Comparison of ENCODE assay signal across 18 cellular contexts in genomic region chr13:99119686-99120085, GRCh38.
A peak's percentile ranks its signal among the peaks of the same experiment; 100 is the strongest.
DNase-seq lines count a peak whose midpoint lies in the region; ATAC-seq and TF ChIP-seq lines count a peak whose summit lies in the region.
"Had no signal": no experiment of that assay in that cellular context is flagged by ENCODE, and none has a peak within 500 bp of the region (broad histone marks: within the 10 kb centered on the region; RNA-seq: fewer than 3 reads in every experiment).

No MANE protein-coding gene starts in this region.

- no peaks in the 10 kb centered on the region for H3K9me3 ChIP-seq in mucosa of descending colon
- H3K9me3 ChIP-seq: body of pancreas, Caco-2, gastroesophageal sphincter, thoracic aorta had no signal

- TF ChIP-seq CTCF in activated CD8-positive, alpha-beta T cell treated with anti-CD3 and anti-CD28 coated beads for 36 hours (IDR thresholded peaks at IDR 0.05) = no peak
- TF ChIP-seq CTCF in mucosa of descending colon (IDR thresholded peaks at IDR 0.05) = no peak

- peak overlapping the region; percentile 59 for H3K27ac Mint-ChIP-seq in activated CD8-positive, alpha-beta T cell treated with anti-CD3 and anti-CD28 coated beads for 36 hours
- H3K27ac Mint-ChIP-seq in activated CD8-positive, alpha-beta T cell treated with anti-CD3 and anti-CD28 coated beads, Interleukin-2, amount 10 ng/mL, durations not matched to agents 7 days and 5 days = no peak overlapping the region

- ATAC-seq in activated CD8-positive, alpha-beta T cell treated with anti-CD3 and anti-CD28 coated beads for 36 hours = peak; percentile 81
- no peak for ATAC-seq in activated CD8-positive, alpha-beta T cell treated with anti-CD3 and anti-CD28 coated beads, Interleukin-2, amount 10 ng/mL, durations not matched to agents 7 days and 5 days
- ATAC-seq in mucosa of descending colon (peak; percentile 71), HG03432 (IDR thresholded peaks at IDR 0.05; ENCODE audit: unreplicated experiment) (no peak), left ventricle myocardium superior (no peak)
- ATAC-seq: body of pancreas, gastroesophageal sphincter had no signal

- CTCF ChIA-PET in activated CD8-positive, alpha-beta T cell treated with anti-CD3 and anti-CD28 coated beads for 36 hours (lab: Charles Lee) = interaction anchor here (1.1 kb wide), 1 partner anchor 146 kb away, joined by 3 read pairs; no protein-coding TSS in a partner anchor
- CTCF ChIA-PET in activated CD8-positive, alpha-beta T cell treated with anti-CD3 and anti-CD28 coated beads, Interleukin-2, amount 10 ng/mL, durations not matched to agents 7 days and 5 days (lab: Charles Lee) = interaction anchor here (1.0 to 1.5 kb wide), 2 partner anchors 91 to 317 kb away, joined by 3 to 4 read pairs; no protein-coding TSS in a partner anchor

- H3K4me1 ChIP-seq in mucosa of descending colon (ENCODE audit: low read depth) = no peaks in the 10 kb centered on the region
- H3K4me1 ChIP-seq: body of pancreas, Caco-2 had no signal

- DNase-seq in activated CD8-positive, alpha-beta T cell treated with anti-CD3 and anti-CD28 coated beads for 36 hours = peak; percentile 53
- no peak for DNase-seq in activated CD8-positive, alpha-beta T cell treated with anti-CD3 and anti-CD28 coated beads, Interleukin-2, amount 10 ng/mL, durations not matched to agents 7 days and 5 days
- peak; percentile 43 to 53 for DNase-seq in activated CD4-positive, alpha-beta T cell treated with anti-CD3 and anti-CD28 coated beads, Interleukin-2, amount 50 U/mL, for 48 hours
- DNase-seq in mucosa of descending colon (no peak), activated gamma-delta T cell (lab: John Stamatoyannopoulos, UW) (no peak), left ventricle myocardium superior (no peak)
- DNase-seq in stimulated activated CD8-positive, alpha-beta memory T cell treated with anti-CD3 and anti-CD28 coated beads, Interleukin-7, amount 100 ng/mL, for 24 hours (ENCODE audit: low read depth) = peak; percentile 4
- DNase-seq: activated CD8-positive, alpha-beta memory T cell treated with anti-CD3 and anti-CD28 coated beads, Interleukin-2, amount 50 U/mL, for 48 hours; body of pancreas; Caco-2; effector CD8-positive, alpha-beta T cell; H7; NCI-H187 treated with DMSO at 0.1 percent for 48 hours; NCI-H69; posterior cingulate gyrus had no signal

- H3K36me3 Mint-ChIP-seq in activated CD8-positive, alpha-beta T cell treated with anti-CD3 and anti-CD28 coated beads for 36 hours (ENCODE audit: low read depth) = peaks cover 5% of the 10 kb centered on the region
- no peaks in the 10 kb centered on the region for H3K36me3 Mint-ChIP-seq in activated CD8-positive, alpha-beta T cell treated with anti-CD3 and anti-CD28 coated beads, Interleukin-2, amount 10 ng/mL, durations not matched to agents 7 days and 5 days (ENCODE audit: low read depth)

- intact Hi-C loops in activated CD8-positive, alpha-beta T cell treated with anti-CD3 and anti-CD28 coated beads for 36 hours (cut with micrococcal nuclease) = no loop called here
- intact Hi-C loops in mucosa of descending colon (cut with DNase I, micrococcal nuclease) = no loop called here
- intact Hi-C loops in left ventricle myocardium superior (cut with micrococcal nuclease) = no loop called here

- no peak overlapping the region for H3K4me3 ChIP-seq in mucosa of descending colon
- H3K4me3 ChIP-seq: body of pancreas, gastroesophageal sphincter, thoracic aorta had no signal

- no peaks in the 10 kb centered on the region for H3K36me3 ChIP-seq in mucosa of descending colon (ENCODE audit: low read depth)
- H3K36me3 ChIP-seq: gastroesophageal sphincter, thoracic aorta had no signal

- peaks cover 35% of the 10 kb centered on the region for H3K4me1 Mint-ChIP-seq in activated CD8-positive, alpha-beta T cell treated with anti-CD3 and anti-CD28 coated beads for 36 hours (ENCODE audit: low read depth)
- H3K4me1 Mint-ChIP-seq in activated CD8-positive, alpha-beta T cell treated with anti-CD3 and anti-CD28 coated beads, Interleukin-2, amount 10 ng/mL, durations not matched to agents 7 days and 5 days (ENCODE audit: low read depth) = peaks cover 19% of the 10 kb centered on the region

- POLR2A ChIA-PET in activated CD8-positive, alpha-beta T cell treated with anti-CD3 and anti-CD28 coated beads for 36 hours (lab: Charles Lee) = interaction anchor here (0.6 to 1.2 kb wide), 2 partner anchors 14 to 437 kb away, joined by 3 to 4 read pairs; no protein-coding TSS in a partner anchor
- POLR2A ChIA-PET in activated CD8-positive, alpha-beta T cell treated with anti-CD3 and anti-CD28 coated beads, Interleukin-2, amount 10 ng/mL, durations not matched to agents 7 days and 5 days (lab: Charles Lee) = no interaction called here

- no peak overlapping the region for H3K4me3 Mint-ChIP-seq in activated CD8-positive, alpha-beta T cell treated with anti-CD3 and anti-CD28 coated beads for 36 hours
- H3K4me3 Mint-ChIP-seq in activated CD8-positive, alpha-beta T cell treated with anti-CD3 and anti-CD28 coated beads, Interleukin-2, amount 10 ng/mL, durations not matched to agents 7 days and 5 days = no peak overlapping the region

- peaks cover 5% of the 10 kb centered on the region for H3K9me3 Mint-ChIP-seq in activated CD8-positive, alpha-beta T cell treated with anti-CD3 and anti-CD28 coated beads for 36 hours
- peaks cover 6% of the 10 kb centered on the region for H3K9me3 Mint-ChIP-seq in activated CD8-positive, alpha-beta T cell treated with anti-CD3 and anti-CD28 coated beads, Interleukin-2, amount 10 ng/mL, durations not matched to agents 7 days and 5 days (ENCODE audit: insufficient read depth)

- H3K27me3 Mint-ChIP-seq in activated CD8-positive, alpha-beta T cell treated with anti-CD3 and anti-CD28 coated beads for 36 hours = peaks cover 2% of the 10 kb centered on the region
- H3K27me3 Mint-ChIP-seq in activated CD8-positive, alpha-beta T cell treated with anti-CD3 and anti-CD28 coated beads, Interleukin-2, amount 10 ng/mL, durations not matched to agents 7 days and 5 days (ENCODE audit: low read depth) = no peaks in the 10 kb centered on the region

Comparison
In these comparisons a context has a peak if more than half of its experiments do, and no peak if none do; other contexts are left out.
1. ATAC-seq: peak in activated CD8-positive, alpha-beta T cell treated with anti-CD3 and anti-CD28 coated beads for 36 hours (single experiment) and mucosa of descending colon (single experiment); none in activated CD8-positive, alpha-beta T cell treated with anti-CD3 and anti-CD28 coated beads, Interleukin-2, amount 10 ng/mL, durations not matched to agents 7 days and 5 days (single experiment), HG03432 (single experiment) and left ventricle myocardium superior (single experiment).
2. DNase-seq: peak in activated CD8-positive, alpha-beta T cell treated with anti-CD3 and anti-CD28 coated beads for 36 hours (single experiment), activated CD4-positive, alpha-beta T cell treated with anti-CD3 and anti-CD28 coated beads, Interleukin-2, amount 50 U/mL, for 48 hours (2 of 2) and stimulated activated CD8-positive, alpha-beta memory T cell treated with anti-CD3 and anti-CD28 coated beads, Interleukin-7, amount 100 ng/mL, for 24 hours (single experiment); none in activated CD8-positive, alpha-beta T cell treated with anti-CD3 and anti-CD28 coated beads, Interleukin-2, amount 10 ng/mL, durations not matched to agents 7 days and 5 days (single experiment), mucosa of descending colon (0 of 3), activated gamma-delta T cell (single experiment) and left ventricle myocardium superior (single experiment).